ENCODE assay signal across 25 cellular contexts in genomic region chr3:181722156-181722555, GRCh38. TPM values are rescaled to one million over a fixed set of nuclear protein-coding genes. Genes with fewer than 3 reads are reported as not detected.
DNase-seq lines count a peak whose midpoint lies in the region; ATAC-seq and TF ChIP-seq lines count a peak whose summit lies in the region.
"Had no signal": no experiment of that assay in that cellular context is flagged by ENCODE, and none has a peak within 500 bp of the region (broad histone marks: within the 10 kb centered on the region; RNA-seq: fewer than 3 reads in every experiment).

No MANE protein-coding gene starts in this region.

- no peak overlapping the region for H3K9ac ChIP-seq in iPS-18a (ENCODE audit: low read length)

- H3K9me2 ChIP-seq in OCI-LY7 (ENCODE audit: insufficient read depth, low read length), result no peaks in the 10 kb centered on the region

- ATAC-seq in GM21529 (IDR thresholded peaks at IDR 0.05; ENCODE audit: unreplicated experiment), result no peak
- ATAC-seq: left lobe of liver; natural killer cell treated with Interleukin-12 subunit alpha and Interleukin-12 subunit beta and Interleukin-15 and Interleukin-18, amount 100 ng/mL, for 72 hours; SK-N-SH treated with all-trans-retinoic acid at 6 μM for 48 hours; stimulated activated naive B cell treated with anti-CD40 and anti-IgM and Interleukin-4, amounts not matched to agents 10 μg/mL and 1 μg/mL and 100 μg/mL, for 72 hours had no signal

- H3K79me2 ChIP-seq in OCI-LY7 (ENCODE audit: insufficient read depth, low read depth, low read length), result peaks cover 21% of the 10 kb centered on the region; the same call in 1 of the 2 replicates

- peaks cover 100% of the 10 kb centered on the region for H3K27me3 Mint-ChIP-seq in activated naive CD4-positive, alpha-beta T cell treated with anti-CD3 and anti-CD28 coated beads, Interleukin-2, amount 10 ng/mL, durations not matched to agents 7 days and 5 days
- peaks cover 92% of the 10 kb centered on the region for H3K27me3 Mint-ChIP-seq in activated naive CD4-positive, alpha-beta T cell treated with anti-CD3 and anti-CD28 coated beads for 36 hours (ENCODE audit: low read depth)

- H3K36me3 Mint-ChIP-seq in activated naive CD4-positive, alpha-beta T cell treated with anti-CD3 and anti-CD28 coated beads, Interleukin-2, amount 10 ng/mL, durations not matched to agents 7 days and 5 days, result peaks cover 18% of the 10 kb centered on the region
- H3K36me3 Mint-ChIP-seq in activated naive CD4-positive, alpha-beta T cell treated with anti-CD3 and anti-CD28 coated beads for 36 hours (ENCODE audit: low read depth), result peaks cover 24% of the 10 kb centered on the region

- TF ChIP-seq POLR2A in stomach (IDR thresholded peaks at IDR 0.05), result no peak
- TF ChIP-seq POLR2A in vagina (IDR thresholded peaks at IDR 0.05), result no peak

- no peaks in the 10 kb centered on the region for H3K36me3 ChIP-seq in OCI-LY7 (ENCODE audit: insufficient read depth, low read length)
- H3K36me3 ChIP-seq in iPS-18a (ENCODE audit: control insufficient read depth, low read depth, low read length), result peaks cover 7% of the 10 kb centered on the region
- H3K36me3 ChIP-seq in stomach, result no peaks in the 10 kb centered on the region
- H3K36me3 ChIP-seq in vagina, result no peaks in the 10 kb centered on the region
- H3K36me3 ChIP-seq: prostate gland, thyroid gland had no signal

- TF ChIP-seq EP300 in stomach (IDR thresholded peaks at IDR 0.05), result no peak

- no peak for DNase-seq in activated naive CD4-positive, alpha-beta T cell treated with anti-CD3 and anti-CD28 coated beads, Interleukin-2, amount 10 ng/mL, durations not matched to agents 7 days and 5 days
- no peak for DNase-seq in activated naive CD4-positive, alpha-beta T cell treated with anti-CD3 and anti-CD28 coated beads for 36 hours
- DNase-seq in OCI-LY7 (ENCODE audit: low spot score) (peak; percentile 27), KBM-7 (no peak), stomach (no peak), vagina (ENCODE audit: extremely low spot score in 2 of 2) (no peak)
- DNase-seq: activated B cell treated with CpG ODN at 0.5 μM for 24 hours; activated CD4-positive, alpha-beta memory T cell treated with anti-CD3 and anti-CD28 coated beads, Interleukin-2, amount 10 ng/mL, durations not matched to agents 7 days and 5 days; activated naive CD4-positive, alpha-beta T cell treated with Interleukin-2 at 50 U/mL for 16 hours; cerebellar nuclear complex; effector memory CD4-positive, alpha-beta T cell; GOT3; KG1; stimulated activated CD4-positive, alpha-beta T cell treated with anti-CD3 and anti-CD28 coated beads, Interleukin-2, amount 100 ng/mL, for 24 hours; stimulated activated naive B cell treated with anti-CD40 and anti-IgM and Interleukin-4, amounts not matched to agents 10 μg/mL and 1 μg/mL and 100 μg/mL, for 72 hours; T-helper 9 cell; thyroid gland had no signal

- in situ Hi-C loops in KBM-7 (cut with MboI; ENCODE audit: low pct_unique_long_range_greater_than_20kb, low sequenced_read_pairs), result no loop called here

- POLR2A ChIA-PET in OCI-LY7 (lab: Charles Lee), result interaction anchor here (0.6 to 1.4 kb wide), 5 partner anchors 12 to 784 kb away, joined by 3 to 9 read pairs (median 5); no protein-coding TSS in a partner anchor

- TF ChIP-seq CTCF in OCI-LY7 (conservative IDR thresholded peaks at IDR 0.05; ENCODE audit: low read length) (no peak), stomach (IDR thresholded peaks at IDR 0.05) (no peak), vagina (IDR thresholded peaks at IDR 0.05) (no peak)

- H3K4me1 ChIP-seq in OCI-LY7 (ENCODE audit: insufficient read depth, low read length, poor library complexity, severe bottlenecking) (peaks cover 46% of the 10 kb centered on the region), iPS-18a (ENCODE audit: control insufficient read depth, low read depth, low read length) (peaks cover 82% of the 10 kb centered on the region), stomach (peaks cover 0 to 42% (median 24%) of the 10 kb centered on the region in 4 donors), vagina (peaks cover 21% of the 10 kb centered on the region)
- H3K4me1 ChIP-seq: prostate gland had no signal

- no peaks in the 10 kb centered on the region for H3K9me3 ChIP-seq in OCI-LY7 (ENCODE audit: low read length)
- no peaks in the 10 kb centered on the region for H3K9me3 ChIP-seq in iPS-18a (ENCODE audit: control insufficient read depth, low read depth, low read length)
- H3K9me3 ChIP-seq in stomach, result no peaks in the 10 kb centered on the region
- no peaks in the 10 kb centered on the region for H3K9me3 ChIP-seq in vagina
- H3K9me3 ChIP-seq: prostate gland, thyroid gland had no signal

- peaks cover 14% of the 10 kb centered on the region for H3K9me3 Mint-ChIP-seq in activated naive CD4-positive, alpha-beta T cell treated with anti-CD3 and anti-CD28 coated beads, Interleukin-2, amount 10 ng/mL, durations not matched to agents 7 days and 5 days
- peaks cover 13% of the 10 kb centered on the region for H3K9me3 Mint-ChIP-seq in activated naive CD4-positive, alpha-beta T cell treated with anti-CD3 and anti-CD28 coated beads for 36 hours

- peak overlapping the region; percentile 68 for H3K27ac Mint-ChIP-seq in activated naive CD4-positive, alpha-beta T cell treated with anti-CD3 and anti-CD28 coated beads, Interleukin-2, amount 10 ng/mL, durations not matched to agents 7 days and 5 days
- H3K27ac Mint-ChIP-seq in activated naive CD4-positive, alpha-beta T cell treated with anti-CD3 and anti-CD28 coated beads for 36 hours, result no peak overlapping the region
- H3K27ac Mint-ChIP-seq: activated B cell treated with CpG ODN at 0.5 μM for 24 hours; activated CD4-positive, alpha-beta memory T cell treated with anti-CD3 and anti-CD28 coated beads, Interleukin-2, amount 10 ng/mL, durations not matched to agents 7 days and 5 days; natural killer cell treated with Interleukin-12 subunit alpha and Interleukin-12 subunit beta and Interleukin-15 and Interleukin-18, amount 100 ng/mL, for 72 hours; stimulated activated naive B cell treated with anti-CD40 and anti-IgM and Interleukin-4, amounts not matched to agents 10 μg/mL and 1 μg/mL and 100 μg/mL, for 72 hours had no signal

- 40 to 80% (median 44%) methylated on average over 4 of the region's 4 CpGs for WGBS in stomach, 5 donors

- no peak overlapping the region for H2AFZ ChIP-seq in OCI-LY7 (ENCODE audit: low read length)

- no peak overlapping the region for H3K27ac ChIP-seq in OCI-LY7 (ENCODE audit: low read depth, low read length, poor library complexity, severe bottlenecking)
- H3K27ac ChIP-seq in iPS-18a (ENCODE audit: low read length), result no peak overlapping the region
- no peak overlapping the region for H3K27ac ChIP-seq in stomach
- H3K27ac ChIP-seq in vagina, result no peak overlapping the region
- H3K27ac ChIP-seq: prostate gland, skin epidermis, thyroid gland had no signal

- H3K4me3 Mint-ChIP-seq in activated naive CD4-positive, alpha-beta T cell treated with anti-CD3 and anti-CD28 coated beads, Interleukin-2, amount 10 ng/mL, durations not matched to agents 7 days and 5 days, result no peak overlapping the region
- no peak overlapping the region for H3K4me3 Mint-ChIP-seq in activated naive CD4-positive, alpha-beta T cell treated with anti-CD3 and anti-CD28 coated beads for 36 hours
- H3K4me3 Mint-ChIP-seq: activated B cell treated with CpG ODN at 0.5 μM for 24 hours; activated CD4-positive, alpha-beta memory T cell treated with anti-CD3 and anti-CD28 coated beads, Interleukin-2, amount 10 ng/mL, durations not matched to agents 7 days and 5 days; natural killer cell treated with Interleukin-12 subunit alpha and Interleukin-12 subunit beta and Interleukin-15 and Interleukin-18, amount 100 ng/mL, for 72 hours; stimulated activated naive B cell treated with anti-CD40 and anti-IgM and Interleukin-4, amounts not matched to agents 10 μg/mL and 1 μg/mL and 100 μg/mL, for 72 hours had no signal

- BruUV-seq in OCI-LY7 (replicated peaks; lab: Mats Ljungman, UMichigan), result no TSS peak

- CTCF ChIA-PET in activated naive CD4-positive, alpha-beta T cell treated with anti-CD3 and anti-CD28 coated beads, Interleukin-2, amount 10 ng/mL, durations not matched to agents 7 days and 5 days (lab: Charles Lee), result interaction anchor here (2.3 kb wide), 1 partner anchor 21 kb away, joined by 14 read pairs; no protein-coding TSS in a partner anchor
- CTCF ChIA-PET in activated naive CD4-positive, alpha-beta T cell treated with anti-CD3 and anti-CD28 coated beads for 36 hours (lab: Charles Lee), result interaction anchor here (0.5 to 1.2 kb wide), 2 partner anchors 14 to 447 kb away, joined by 3 to 4 read pairs; no protein-coding TSS in a partner anchor
- CTCF ChIA-PET in OCI-LY7 (lab: Charles Lee; ENCODE audit: unreplicated experiment), result interaction anchor here (0.6 kb wide), 1 partner anchor 515 kb away, joined by 3 read pairs; no protein-coding TSS in a partner anchor

- H3K4me3 ChIP-seq in OCI-LY7 (ENCODE audit: low read depth, low read length, poor library complexity, severe bottlenecking), result no peak overlapping the region
- peak overlapping the region; percentile 18 for H3K4me3 ChIP-seq in iPS-18a (ENCODE audit: low read length)
- no peak overlapping the region for H3K4me3 ChIP-seq in stomach
- H3K4me3 ChIP-seq in vagina, result no peak overlapping the region
- H3K4me3 ChIP-seq: prostate gland, skin epidermis, thyroid gland had no signal

- H3K4me1 Mint-ChIP-seq in activated naive CD4-positive, alpha-beta T cell treated with anti-CD3 and anti-CD28 coated beads, Interleukin-2, amount 10 ng/mL, durations not matched to agents 7 days and 5 days, result peaks cover 6% of the 10 kb centered on the region
- H3K4me1 Mint-ChIP-seq in activated naive CD4-positive, alpha-beta T cell treated with anti-CD3 and anti-CD28 coated beads for 36 hours (ENCODE audit: low read depth), result peaks cover 16% of the 10 kb centered on the region

- intact Hi-C loops in activated naive CD4-positive, alpha-beta T cell treated with anti-CD3 and anti-CD28 coated beads for 36 hours (cut with micrococcal nuclease), result no loop called here
- intact Hi-C loops in OCI-LY7 (cut with micrococcal nuclease; ENCODE audit: unreplicated experiment) (no loop called here), stomach (cut with DNase I; ENCODE audit: low total_unique reads) (no loop called here), vagina (cut with DNase I) (no loop called here)

- H4K20me1 ChIP-seq in OCI-LY7 (ENCODE audit: insufficient read depth, low read length), result no peaks in the 10 kb centered on the region

- no peak overlapping the region; the same call in 1 of the 2 replicates for H3K4me2 ChIP-seq in OCI-LY7 (ENCODE audit: low read length)

- H3K27me3 ChIP-seq in iPS-18a (ENCODE audit: control insufficient read depth, insufficient read depth, low read length), result peaks cover 18% of the 10 kb centered on the region
- H3K27me3 ChIP-seq in stomach, result peaks cover 10 to 100% (median 74%) of the 10 kb centered on the region in 3 donors
- H3K27me3 ChIP-seq in vagina, result peaks cover 4% of the 10 kb centered on the region

RNA-seq across cellular contexts. Expression of gene SOX2, which starts 10.4 kb away (rescaled TPM):
- not detected for total RNA-seq in activated naive CD4-positive, alpha-beta T cell treated with anti-CD3 and anti-CD28 coated beads for 36 hours
- 33.5 and 36.3 TPM in 2 replicates for total RNA-seq in OCI-LY7 (2014; rRNA removed; shearing (Covaris generic))
- total RNA-seq in OCI-LY7 (2022), result 11.3 and 11.5 TPM in 2 replicates
- 10 to 100 TPM in 2 of 5 donors, 1 to 10 TPM in 2, not detected in 1; 4.1 to 16.5 (median 10.6) TPM for total RNA-seq in stomach
- 10 to 100 TPM in 1 of 3 donors, 1 to 10 TPM in 2; 6.1 to 26.9 (median 8.1) TPM for polyA plus RNA-seq in stomach
- total RNA-seq in vagina, result 2.9 TPM
- total RNA-seq: activated B cell treated with CpG ODN at 0.5 μM for 24 hours; activated CD4-positive, alpha-beta memory T cell treated with anti-CD3 and anti-CD28 coated beads, Interleukin-2, amount 10 ng/mL, durations not matched to agents 7 days and 5 days; glomerular endothelial cell; natural killer cell treated with Interleukin-12 subunit alpha and Interleukin-12 subunit beta and Interleukin-15 and Interleukin-18, amount 100 ng/mL, for 72 hours had no signal
